In the genomic region with DNA sequence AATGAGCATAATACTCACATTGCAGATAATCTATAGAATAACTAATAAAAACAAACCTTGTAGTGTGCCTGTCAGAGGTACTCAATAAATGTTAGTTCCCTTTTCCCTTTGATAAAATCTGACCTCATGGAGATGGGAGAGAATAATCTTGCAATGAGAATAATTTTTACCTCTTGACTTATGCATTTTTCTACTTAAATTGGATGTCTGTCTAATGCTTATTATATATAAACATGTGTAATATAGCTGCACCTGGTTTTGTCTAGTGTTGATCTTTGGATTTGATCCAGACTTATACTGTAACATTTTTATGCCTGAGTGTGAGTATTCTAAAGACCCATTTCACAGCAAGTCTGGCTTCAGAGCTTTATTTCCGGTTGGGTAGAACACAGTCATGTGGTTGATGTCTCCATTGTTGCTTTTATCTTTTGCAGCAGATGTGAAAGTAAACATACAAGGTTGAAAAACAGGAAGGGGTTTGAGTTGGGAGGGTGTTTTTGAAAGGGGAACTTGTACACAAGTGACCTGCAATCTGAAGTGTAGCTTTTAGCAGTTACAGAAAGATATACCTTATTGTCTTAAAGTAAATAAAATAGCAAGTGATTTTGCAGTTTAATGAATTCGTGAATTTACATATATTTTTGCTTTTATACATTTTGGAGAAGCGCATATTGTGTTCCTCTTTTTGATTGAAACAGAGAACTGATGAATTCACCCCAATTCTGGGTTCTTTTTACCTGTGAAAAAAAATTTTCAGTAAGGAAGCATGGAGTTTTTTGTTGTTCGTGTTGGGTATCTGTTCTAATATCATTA, we compare ENCODE assay signal across 8 cellular contexts. TPM values are rescaled to one million over a fixed set of nuclear protein-coding genes. Genes with fewer than 3 reads are reported as not detected.
DNase-seq lines count a peak whose midpoint lies in the region; ATAC-seq, FAIRE-seq and TF ChIP-seq lines count a peak whose summit lies in the region.

No MANE protein-coding gene starts in this region.

- ATAC-seq in HG02678 (IDR thresholded peaks at IDR 0.05; ENCODE audit: unreplicated experiment) = peak; percentile 90
- ATAC-seq in activated T-cell treated with anti-CD3 and anti-CD28 coated beads, Interleukin-2, amount 50 U/mL, for 72 hours (replicated peaks in 1 of 2) = peak; percentile 95 to 96

- no peaks in the 10 kb centered on the region for H3K27me3 Mint-ChIP-seq in activated T-cell treated with anti-CD3 and anti-CD28 coated beads, Interleukin-2, amount 50 U/mL, for 72 hours (ENCODE audit: low read depth)
- H3K27me3 Mint-ChIP-seq in HFFc6 (ENCODE audit: insufficient read depth) = no peaks in the 10 kb centered on the region; the same call in 1 of the 2 replicates

- TF ChIP-seq POLR2A in GM12892 (IDR thresholded peaks at IDR 0.05; ENCODE audit: low read depth, low read length) = no peak

- H3K4me1 Mint-ChIP-seq in activated T-cell treated with anti-CD3 and anti-CD28 coated beads, Interleukin-2, amount 50 U/mL, for 72 hours (ENCODE audit: low read depth) = peaks cover 67% of the 10 kb centered on the region
- H3K4me1 Mint-ChIP-seq in HFFc6 (ENCODE audit: low read depth) = peaks cover 16% of the 10 kb centered on the region; the same call in 1 of the 2 replicates

- H3K9me3 Mint-ChIP-seq in activated T-cell treated with anti-CD3 and anti-CD28 coated beads, Interleukin-2, amount 50 U/mL, for 72 hours = no peaks in the 10 kb centered on the region
- H3K9me3 Mint-ChIP-seq in HFFc6 = no peaks in the 10 kb centered on the region

- peak overlapping the region; percentile 68 to 81 for H3K4me3 Mint-ChIP-seq in activated T-cell treated with anti-CD3 and anti-CD28 coated beads, Interleukin-2, amount 50 U/mL, for 72 hours
- no peak overlapping the region for H3K4me3 Mint-ChIP-seq in HFFc6

- H3K27ac Mint-ChIP-seq in activated T-cell treated with anti-CD3 and anti-CD28 coated beads, Interleukin-2, amount 50 U/mL, for 72 hours = peak overlapping the region; percentile 87
- H3K27ac Mint-ChIP-seq in HFFc6 = no peak overlapping the region

- FAIRE-seq in GM12892 (lab: Jason Lieb, UNC) (peak; percentile 95), HTR-8/SVneo (lab: Jason Lieb, UNC) (no peak)

- no peak for TF ChIP-seq CTCF in HFFc6 (IDR thresholded peaks at IDR 0.05)

- H3K36me3 Mint-ChIP-seq in activated T-cell treated with anti-CD3 and anti-CD28 coated beads, Interleukin-2, amount 50 U/mL, for 72 hours (ENCODE audit: insufficient read depth in 2 of 2) = no peaks in the 10 kb centered on the region
- H3K36me3 Mint-ChIP-seq in HFFc6 (ENCODE audit: low read depth) = no peaks in the 10 kb centered on the region

- DNase-seq in A172 (ENCODE audit: low spot score) (peak; percentile 0), GM12892 (ENCODE audit: insufficient read length) (peak; percentile 32), NCI-H2029 (lab: John Stamatoyannopoulos, UW) (peak; percentile 66), medulla oblongata (ENCODE audit: extremely low spot score) (peak; percentile 71), HTR-8/SVneo (ENCODE audit: insufficient read length, low spot score) (no peak), HFFc6 (no peak)
- peak; percentile 45 to 46 for DNase-seq in activated T-cell treated with anti-CD3 and anti-CD28 coated beads, Interleukin-2, amount 50 U/mL, for 72 hours

RNA-seq across cellular contexts. Expression of gene EPB41, which starts 12.5 kb away (rescaled TPM):
- total RNA-seq in A172 (2014; rRNA removed; shearing (Covaris generic)) = 16.4 and 20.5 TPM in 2 replicates
- 19.1 TPM for polyA plus RNA-seq in GM12892 (2012; ENCODE audit: missing spikeins)
- 100 to 1,000 TPM in 1 of 2 donors, 10 to 100 TPM in 1; 73.3 to 109 TPM for total RNA-seq in activated T-cell treated with anti-CD3 and anti-CD28 coated beads, Interleukin-2, amount 50 U/mL, for 72 hours
- total RNA-seq in HFFc6 (2021; fragmentation: NEBNext Ultra II Directional; extraction: Animal tissue kit (Norgen Biotek cat#: 25700)) = 1 to 10 TPM; 2.4 to 8.8 (median 3.4) TPM

Comparison
In these comparisons a context has a peak if more than half of its experiments do, and no peak if none do; other contexts are left out.
1. DNase-seq: peak in A172 (single experiment), GM12892 (single experiment), NCI-H2029 (single experiment), activated T-cell treated with anti-CD3 and anti-CD28 coated beads, Interleukin-2, amount 50 U/mL, for 72 hours (2 of 2) and medulla oblongata (single experiment); none in HTR-8/SVneo (single experiment) and HFFc6 (single experiment).